Comparison of ENCODE assay signal across 9 cellular contexts in genomic region chr9:73609381-73609780, GRCh38.
"Had no signal": no experiment of that assay in that cellular context is flagged by ENCODE, and none has a peak within 500 bp of the region (broad histone marks: within the 10 kb centered on the region; RNA-seq: fewer than 3 reads in every experiment).

No MANE protein-coding gene starts in this region.

- H3K36me3 Mint-ChIP-seq: IgD-negative memory B cell had no signal

- ATAC-seq: HCT116, HepG2 had no signal

- H3K27ac ChIP-seq: GM23248, HL-60 had no signal

- H3K9ac ChIP-seq: GM23248 had no signal

- H3K9me3 ChIP-seq: HAP-1 had no signal

- H3K27me3 Mint-ChIP-seq: IgD-negative memory B cell had no signal

- H3K36me3 ChIP-seq: HAP-1 had no signal

- H3K27ac Mint-ChIP-seq: HFFc6, IgD-negative memory B cell had no signal

- H3K4me3 Mint-ChIP-seq: HFFc6, IgD-negative memory B cell had no signal

- H3K4me3 ChIP-seq: GM23248, HAP-1 had no signal

- H3K4me1 Mint-ChIP-seq: IgD-negative memory B cell had no signal

- FAIRE-seq: HepG2 had no signal

- H2AFZ ChIP-seq: GM23248 had no signal

- DNase-seq: GM23248, GOT3, H7, HFFc6 had no signal

- H3K4me1 ChIP-seq: HAP-1 had no signal
